In the genomic region with DNA sequence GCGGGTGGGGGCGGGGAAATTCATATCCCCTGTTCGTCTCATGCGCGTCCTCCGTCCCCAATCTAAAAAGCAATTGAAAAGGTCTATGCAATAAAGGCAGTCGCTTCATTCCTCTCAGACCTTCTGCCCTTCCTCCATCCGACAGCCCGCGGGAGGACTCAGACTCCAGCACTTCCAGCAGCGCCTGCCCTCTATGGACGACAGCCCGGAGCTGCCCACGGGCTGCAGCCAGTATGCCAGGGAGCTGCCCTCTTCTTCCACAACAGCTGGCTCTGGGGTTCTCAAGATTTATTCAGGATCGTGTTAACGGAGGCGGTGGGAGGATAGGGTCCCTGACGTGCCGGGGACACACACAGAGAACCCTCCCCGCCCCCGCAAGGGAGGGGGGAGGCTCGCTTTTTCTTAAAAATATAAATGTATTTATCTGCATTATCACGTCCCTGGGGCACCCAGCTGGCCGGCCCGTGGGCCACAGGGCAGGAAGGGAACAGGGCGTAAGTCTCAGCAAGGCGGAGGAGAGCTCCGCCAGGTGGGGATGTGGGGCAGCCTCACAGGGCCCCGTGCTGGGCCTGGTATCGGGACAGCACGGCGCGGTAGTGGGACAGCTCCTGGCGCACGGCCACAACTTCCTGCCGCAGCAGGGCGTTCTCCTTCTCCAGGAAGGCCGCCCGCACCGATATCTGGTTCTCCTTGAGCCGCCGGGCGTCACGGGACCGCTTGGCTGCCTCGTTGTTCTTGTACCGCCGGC, we compare ENCODE assay signal across 7 cellular contexts. TPM values are rescaled to one million over a fixed set of nuclear protein-coding genes. Genes with fewer than 3 reads are reported as not detected.
DNase-seq lines count a peak whose midpoint lies in the region; TF ChIP-seq lines count a peak whose summit lies in the region.

No MANE protein-coding gene starts in this region.

- intact Hi-C loops in dorsolateral prefrontal cortex (cut with DNase I) = loop anchor here in 1 of 2 donors (10.0 kb wide), 1 partner anchor 334 kb away; the partner anchor contains the start of gene FTL

- peaks cover 23% of the 10 kb centered on the region for H3K4me1 ChIP-seq in mesodermal cell (ENCODE audit: control insufficient read depth, insufficient read depth, low read length, poor library complexity, severe bottlenecking)
- H3K4me1 ChIP-seq in thymus (ENCODE audit: control insufficient read depth, insufficient read depth, low read length) = peaks cover 17% of the 10 kb centered on the region

- peak; percentile 86 for DNase-seq in OCI-M1 (lab: John Stamatoyannopoulos, UW)
- peak in 2 of 10 donors; percentile 58 to 67 for DNase-seq in dorsolateral prefrontal cortex
- no peak for DNase-seq in MG63
- DNase-seq in NCI-H82 treated with DMSO at 0.1 percent for 48 hours (lab: John Stamatoyannopoulos, UW; ENCODE audit: unreplicated experiment) = no peak
- DNase-seq in foreskin melanocyte = no peak

- H3K9me3 ChIP-seq in mesodermal cell (ENCODE audit: control insufficient read depth, low read length) (no peaks in the 10 kb centered on the region), thymus (ENCODE audit: control insufficient read depth) (no peaks in the 10 kb centered on the region), MG63 (no peaks in the 10 kb centered on the region)

- WGBS in mesodermal cell (ENCODE audit: insufficient coverage in 2 of 2), 2 experiments = 7 to 8% methylated on average over 29 to 32 of the region's 48 CpGs
- 67% methylated on average over 48 of the region's 48 CpGs for WGBS in thymus

- H3K27ac ChIP-seq in dorsolateral prefrontal cortex (peak overlapping the region in 57 of 59 donors; percentile 28 to 98 (median 78)), mesodermal cell (ENCODE audit: low read depth, low read length, severe bottlenecking) (peak overlapping the region; percentile 29), thymus (ENCODE audit: low read depth) (peak overlapping the region; percentile 44)

- peaks cover 5% of the 10 kb centered on the region for H3K36me3 ChIP-seq in mesodermal cell (ENCODE audit: control insufficient read depth, insufficient read depth, low read length)
- H3K36me3 ChIP-seq in thymus (ENCODE audit: control insufficient read depth, insufficient read depth) = peaks cover 51% of the 10 kb centered on the region
- H3K36me3 ChIP-seq in MG63 = peaks cover 36% of the 10 kb centered on the region

- TF ChIP-seq CTCF in dorsolateral prefrontal cortex (IDR thresholded peaks at IDR 0.05 in 54 of 56, conservative IDR thresholded peaks at IDR 0.05 in 2 of 56; ENCODE audit: low read depth in 1 of 56, partially characterized antibody in 56 of 56) = peak in 14 of 56 donors; percentile 6 to 34 (median 10)

- H3K27me3 ChIP-seq in dorsolateral prefrontal cortex (no peaks in the 10 kb centered on the region), thymus (ENCODE audit: control insufficient read depth, insufficient read depth) (no peaks in the 10 kb centered on the region), MG63 (no peaks in the 10 kb centered on the region)

- H3K4me3 ChIP-seq in dorsolateral prefrontal cortex = peak overlapping the region in 15 of 59 donors; percentile 1 to 46 (median 15)
- H3K4me3 ChIP-seq in mesodermal cell (ENCODE audit: extremely low read depth, insufficient read depth, low read length, poor library complexity, severe bottlenecking) = peak overlapping the region; percentile 22
- H3K4me3 ChIP-seq in thymus (ENCODE audit: low read length) = no peak overlapping the region
- H3K4me3 ChIP-seq in MG63 = no peak overlapping the region

RNA-seq across cellular contexts. Expression of gene DBP, which starts 6.7 kb away (rescaled TPM):
- total RNA-seq in dorsolateral prefrontal cortex = 10 to 100 TPM; 24.9 to 77.5 (median 41.6) TPM
- 4.5 TPM for polyA plus RNA-seq in mesodermal cell (2013, experiment 1 of 2)
- 2.7 TPM for polyA plus RNA-seq in mesodermal cell (2013, experiment 2 of 2)
- 21.2 TPM for polyA plus RNA-seq in thymus
- 9.3 and 14.5 TPM in 2 replicates for total RNA-seq in MG63 (2014; rRNA removed; shearing (Covaris generic); ENCODE audit: low replicate concordance)

RNA-seq across cellular contexts. Expression of gene SPHK2, which starts 11.2 kb away (rescaled TPM):
- total RNA-seq in dorsolateral prefrontal cortex = 10 to 100 TPM; 40.7 to 88.8 (median 62.5) TPM
- polyA plus RNA-seq in mesodermal cell (2013, experiment 1 of 2) = 9.4 TPM
- polyA plus RNA-seq in mesodermal cell (2013, experiment 2 of 2) = 8.7 TPM
- 13.4 TPM for polyA plus RNA-seq in thymus
- 6.7 and 8.6 TPM in 2 replicates for total RNA-seq in MG63 (2014; rRNA removed; shearing (Covaris generic); ENCODE audit: low replicate concordance)

RNA-seq across cellular contexts. Expression of gene RPL18, which starts 11.5 kb away (rescaled TPM):
- total RNA-seq in dorsolateral prefrontal cortex = 100 to 1,000 TPM; 354 to 681 (median 462) TPM
- polyA plus RNA-seq in mesodermal cell (2013, experiment 1 of 2) = 1,420 TPM
- polyA plus RNA-seq in mesodermal cell (2013, experiment 2 of 2) = 1,243 TPM
- polyA plus RNA-seq in thymus = 2,606 TPM
- 3,057 and 3,727 TPM in 2 replicates for total RNA-seq in MG63 (2014; rRNA removed; shearing (Covaris generic); ENCODE audit: low replicate concordance)

RNA-seq across cellular contexts. Expression of gene CA11, which starts 15.5 kb away (rescaled TPM):
- 100 to 1,000 TPM; 107 to 396 (median 272) TPM for total RNA-seq in dorsolateral prefrontal cortex
- 17.0 TPM for polyA plus RNA-seq in mesodermal cell (2013, experiment 1 of 2)
- 13.7 TPM for polyA plus RNA-seq in mesodermal cell (2013, experiment 2 of 2)
- polyA plus RNA-seq in thymus = 15.3 TPM
- 1.3 TPM in 1 of 2 replicates, not detected in the other for total RNA-seq in MG63 (2014; rRNA removed; shearing (Covaris generic); ENCODE audit: low replicate concordance)

RNA-seq across cellular contexts. Expression of gene FAM83E, which starts 15.6 kb away (rescaled TPM):
- 1 to 10 TPM in 13 of 120 experiments, under 1 TPM in 18, not detected in 89; 0.25 to 2.6 (median 0.96) TPM for total RNA-seq in dorsolateral prefrontal cortex
- polyA plus RNA-seq in mesodermal cell (2013, experiment 1 of 2) = 0.44 TPM
- polyA plus RNA-seq in mesodermal cell (2013, experiment 2 of 2) = not detected
- polyA plus RNA-seq in thymus = 2.2 TPM
- not detected in 2 replicates for total RNA-seq in MG63 (2014; rRNA removed; shearing (Covaris generic); ENCODE audit: low replicate concordance)
